In the genomic region with DNA sequence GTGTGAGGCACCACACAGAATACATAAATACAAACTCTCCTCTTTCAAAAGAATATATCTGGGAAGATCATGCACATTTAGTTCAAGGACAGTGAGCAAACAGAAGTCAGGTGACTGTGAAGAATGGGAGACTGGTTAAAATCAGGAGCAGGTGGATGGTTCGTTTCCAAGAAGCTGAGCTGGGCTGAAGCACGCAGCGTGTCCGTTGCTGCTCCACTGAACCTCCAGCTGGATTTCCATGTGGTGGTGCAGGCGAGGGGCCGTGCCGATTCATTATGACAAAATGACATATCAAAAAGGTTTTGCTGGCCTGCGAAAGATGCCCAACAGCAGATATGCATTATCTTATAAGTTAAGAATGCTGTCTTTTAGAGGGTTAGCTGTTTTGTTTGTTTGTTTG, we compare ENCODE assay signal across 23 cellular contexts.
DNase-seq lines count a peak whose midpoint lies in the region; ATAC-seq, FAIRE-seq and TF ChIP-seq lines count a peak whose summit lies in the region.
"Had no signal": no experiment of that assay in that cellular context is flagged by ENCODE, and none has a peak within 500 bp of the region (broad histone marks: within the 10 kb centered on the region; RNA-seq: fewer than 3 reads in every experiment).

No MANE protein-coding gene starts in this region.

- H3K27ac ChIP-seq in VCaP, result peak overlapping the region; percentile 64
- H3K27ac ChIP-seq: ascending aorta, cardiac muscle cell, prostate gland had no signal

- no peak for FAIRE-seq in HTR-8/SVneo (lab: Jason Lieb, UNC)
- FAIRE-seq: GM12892 had no signal

- no peak for ATAC-seq in HG03175 (IDR thresholded peaks at IDR 0.05; ENCODE audit: unreplicated experiment)
- ATAC-seq: Right ventricle myocardium inferior; stimulated activated naive B cell treated with anti-CD40 and anti-IgM and Interleukin-4, amounts not matched to agents 10 μg/mL and 1 μg/mL and 100 μg/mL, for 72 hours had no signal

- no peak for TF ChIP-seq CTCF in VCaP (conservative IDR thresholded peaks at IDR 0.05)

- in situ Hi-C loops in G401 (cut with HindIII; ENCODE audit: low sequenced_read_pairs), result no loop called here

- DNase-seq in G401 (ENCODE audit: low spot score), result peak; percentile 87
- DNase-seq in NCI-H1105 (lab: John Stamatoyannopoulos, UW), result peak; percentile 67
- DNase-seq in NCI-H2171 treated with DMSO at 0.1 percent for 48 hours (lab: John Stamatoyannopoulos, UW), result peak; percentile 91
- no peak for DNase-seq in NCI-H1436 treated with DMSO at 0.1 percent for 48 hours (lab: John Stamatoyannopoulos, UW)
- no peak for DNase-seq in HTR-8/SVneo (ENCODE audit: insufficient read length, low spot score)
- DNase-seq: activated CD4-positive, alpha-beta T cell treated with anti-CD3 and anti-CD28 coated beads, Interleukin-2, amount 10 ng/mL, durations not matched to agents 24 days and 14 days; activated effector memory CD4-positive, alpha-beta T cell treated with anti-CD3 and anti-CD28 coated beads, Interleukin-2, amount 50 U/mL, for 16 hours; activated naive CD8-positive, alpha-beta T cell treated with anti-CD3 and anti-CD28 coated beads, Interleukin-2, amount 10 ng/mL, durations not matched to agents 7 days and 5 days; activated T-cell treated with anti-CD3 and anti-CD28 coated beads, Interleukin-2, amount 50 U/mL, for 1 hour; cortex of kidney; head of caudate nucleus; kidney; naive B cell; NCI-H1048; stimulated activated naive B cell treated with anti-CD40 and anti-IgM and Interleukin-4, amounts not matched to agents 10 μg/mL and 1 μg/mL and 100 μg/mL, for 72 hours; T1000 had no signal

Comparison
In these comparisons a context has a peak if more than half of its experiments do, and no peak if none do; other contexts are left out.
1. DNase-seq: peak in G401 (single experiment), NCI-H1105 (single experiment) and NCI-H2171 treated with DMSO at 0.1 percent for 48 hours (single experiment); none in NCI-H1436 treated with DMSO at 0.1 percent for 48 hours (single experiment) and HTR-8/SVneo (single experiment).